17 cellular contexts compared by ENCODE assay signal in genomic region chr12:29781176-29781575, GRCh38. TPM values are rescaled to one million over a fixed set of nuclear protein-coding genes. Genes with fewer than 3 reads are reported as not detected.
DNase-seq lines count a peak whose midpoint lies in the region; ATAC-seq, FAIRE-seq and TF ChIP-seq lines count a peak whose summit lies in the region.
"Had no signal": no experiment of that assay in that cellular context is flagged by ENCODE, and none has a peak within 500 bp of the region (broad histone marks: within the 10 kb centered on the region; RNA-seq: fewer than 3 reads in every experiment).

No MANE protein-coding gene starts in this region.

- no peak overlapping the region for H3K23ac ChIP-seq in H1 (ENCODE audit: insufficient read length)

- H3K4me1 Mint-ChIP-seq in neural crest cell (peaks cover 42% of the 10 kb centered on the region), type B pancreatic cell (ENCODE audit: unreplicated experiment) (peaks cover 7% of the 10 kb centered on the region)

- H3K27me3 ChIP-seq in H1 (replicated peaks in 1 of 4; ENCODE audit: control insufficient read depth in 3 of 4, extremely low read depth in 1 of 4, insufficient read depth in 3 of 4, low read length in 3 of 4) (peaks cover 0 to 2% (median 0%) of the 10 kb centered on the region in 4 experiments; a peak in 2 of 7 replicates), upper lobe of left lung (peaks cover 0 to 14% (median 4%) of the 10 kb centered on the region in 4 donors)

- H3K9me3 Mint-ChIP-seq in neural crest cell (peaks cover 11% of the 10 kb centered on the region), type B pancreatic cell (peaks cover 3% of the 10 kb centered on the region)

- no peak overlapping the region for H3K9ac ChIP-seq in H1 (replicated peaks in 1 of 4; ENCODE audit: extremely low read depth in 1 of 4, low read depth in 3 of 4, low read length in 3 of 4)
- H3K9ac ChIP-seq: SK-N-SH had no signal

- H3K4me2 ChIP-seq in H1 (ENCODE audit: insufficient read depth in 1 of 2, low read depth in 2 of 2, low read length in 2 of 2): peak overlapping the region; percentile 80 to 98; a peak in 2 of 4 replicates
- H3K4me2 ChIP-seq: SK-N-SH had no signal

- H3K4ac ChIP-seq in H1 (replicated peaks; ENCODE audit: insufficient read length, low read depth, low read length): no peak overlapping the region

- H2BK120ac ChIP-seq in H1 (replicated peaks; ENCODE audit: low read depth, low read length): no peak overlapping the region

- no peak overlapping the region for H2BK15ac ChIP-seq in H1 (ENCODE audit: low read length)

- H3K36me3 Mint-ChIP-seq in neural crest cell (ENCODE audit: low read depth): peaks cover 15% of the 10 kb centered on the region
- peaks cover 32% of the 10 kb centered on the region for H3K36me3 Mint-ChIP-seq in type B pancreatic cell
- H3K36me3 Mint-ChIP-seq: CD8-positive, alpha-beta memory T cell had no signal

- H3K4me3 Mint-ChIP-seq in neural crest cell (peak overlapping the region; percentile 93), type B pancreatic cell (peak overlapping the region; percentile 93)
- H3K4me3 Mint-ChIP-seq: activated naive CD8-positive, alpha-beta T cell treated with anti-CD3 and anti-CD28 coated beads, Interleukin-2, amount 50 U/mL, for 24 hours; CD8-positive, alpha-beta memory T cell had no signal

- H2BK20ac ChIP-seq in H1 (ENCODE audit: low read length): no peak overlapping the region

- TF ChIP-seq CTCF in H1 (IDR thresholded peaks at IDR 0.05; ENCODE audit: control extremely low read depth in 1 of 3, insufficient read depth in 1 of 3, low read depth in 1 of 3, low read length in 3 of 3): no peak
- no peak for TF ChIP-seq CTCF in neural crest cell (conservative IDR thresholded peaks at IDR 0.05)
- no peak for TF ChIP-seq CTCF in type B pancreatic cell (conservative IDR thresholded peaks at IDR 0.05)
- TF ChIP-seq CTCF in upper lobe of left lung (IDR thresholded peaks at IDR 0.05): no peak

- TF ChIP-seq POLR2A in H1 (IDR thresholded peaks at IDR 0.05; ENCODE audit: control extremely low read depth in 1 of 2, low read depth in 2 of 2, low read length in 2 of 2): no peak
- no peak for TF ChIP-seq POLR2A in upper lobe of left lung (IDR thresholded peaks at IDR 0.05)

- no peak overlapping the region for H3K56ac ChIP-seq in H1 (replicated peaks; ENCODE audit: insufficient read length, low read depth, low read length)

- H4K91ac ChIP-seq in H1 (replicated peaks; ENCODE audit: insufficient read length, low read length): no peak overlapping the region

- H3K4me1 ChIP-seq in H1 (replicated peaks in 1 of 4; ENCODE audit: control insufficient read depth in 3 of 4, insufficient read depth in 4 of 4, low read length in 3 of 4) (peaks cover 0 to 11% (median 1%) of the 10 kb centered on the region in 4 experiments; a peak in 2 of 7 replicates), upper lobe of left lung (peaks cover 7 to 33% (median 14%) of the 10 kb centered on the region in 4 donors)

- H3K27ac Mint-ChIP-seq in neural crest cell (ENCODE audit: unreplicated experiment) (no peak overlapping the region), type B pancreatic cell (peak overlapping the region; percentile 96)
- H3K27ac Mint-ChIP-seq: activated naive CD8-positive, alpha-beta T cell treated with anti-CD3 and anti-CD28 coated beads, Interleukin-2, amount 50 U/mL, for 24 hours; stimulated activated naive CD8-positive, alpha-beta T cell treated with anti-CD3 and anti-CD28 coated beads, Interleukin-15, amount 100 ng/mL, for 72 hours had no signal

- CTCF ChIA-PET in H1 (lab: Charles Lee; ENCODE audit: partially characterized antibody): no interaction called here

- no peak overlapping the region for H2AFZ ChIP-seq in H1 (ENCODE audit: low read length)

- no peak overlapping the region for H2BK5ac ChIP-seq in H1 (ENCODE audit: low read depth, low read length)

- H3K23me2 ChIP-seq in H1 (ENCODE audit: low read depth, low read length): peaks cover 8% of the 10 kb centered on the region; the same call in 1 of the 2 replicates

- intact Hi-C loops in sciatic nerve (cut with DNase I): no loop called here

- H4K5ac ChIP-seq in H1 (ENCODE audit: insufficient read length, low read depth, low read length): no peak overlapping the region

- peaks cover 4 to 64% of the 10 kb centered on the region in 2 experiments for H3K79me2 ChIP-seq in H1 (ENCODE audit: control insufficient read depth in 1 of 2, insufficient read depth in 2 of 2, low read length in 2 of 2)

- peaks cover 8 to 9% of the 10 kb centered on the region in 2 experiments for H3K9me3 ChIP-seq in H1 (ENCODE audit: insufficient read depth in 2 of 2, low read depth in 1 of 2, low read length in 1 of 2)
- H3K9me3 ChIP-seq in upper lobe of left lung: peaks cover 0 to 4% (median 0%) of the 10 kb centered on the region in 4 donors
- H3K9me3 ChIP-seq: SK-N-SH had no signal

- peak; percentile 24 for DNase-seq in NCI-H2107 treated with DMSO at 0.1 percent for 48 hours (lab: John Stamatoyannopoulos, UW; ENCODE audit: unreplicated experiment)
- no peak for DNase-seq in NCI-H2107 (lab: John Stamatoyannopoulos, UW)
- no peak for DNase-seq in H1 (ENCODE audit: low read depth in 1 of 2, low spot score in 2 of 2)
- no peak for DNase-seq in neural crest cell (ENCODE audit: low read depth, low spot score)
- no peak for DNase-seq in type B pancreatic cell (ENCODE audit: extremely low spot score, unreplicated experiment)
- no peak for DNase-seq in upper lobe of left lung
- no peak for DNase-seq in GM19239 (ENCODE audit: insufficient read length, low spot score)
- DNase-seq in sciatic nerve (ENCODE audit: low spot score): no peak
- DNase-seq: 8988T; activated naive CD8-positive, alpha-beta T cell treated with anti-CD3 and anti-CD28 coated beads, Interleukin-2, amount 50 U/mL, for 24 hours; CD8-positive, alpha-beta memory T cell; effector CD8-positive, alpha-beta T cell; GF-D8; KBM-7; NCI-H1694; SK-N-SH; stimulated activated naive CD8-positive, alpha-beta T cell treated with anti-CD3 and anti-CD28 coated beads, Interleukin-15, amount 100 ng/mL, for 72 hours had no signal

- H2AK5ac ChIP-seq in H1 (ENCODE audit: low read depth, low read length): no peak overlapping the region

- no peak for TF ChIP-seq EP300 in H1 (IDR thresholded peaks at IDR 0.05; ENCODE audit: borderline replicate concordance in 1 of 2, low read depth in 2 of 2, low read length in 2 of 2)
- TF ChIP-seq EP300 in upper lobe of left lung (IDR thresholded peaks at IDR 0.05): no peak

- no peak overlapping the region for H3K27ac ChIP-seq in H1 (ENCODE audit: low read depth, low read length)
- H3K27ac ChIP-seq in upper lobe of left lung: no peak overlapping the region

- H3K79me1 ChIP-seq in H1 (ENCODE audit: low read depth, low read length): peaks cover 4% of the 10 kb centered on the region; the same call in 1 of the 2 replicates

- H3K4me3 ChIP-seq in H1 (ENCODE audit: extremely low read depth in 1 of 4, insufficient read depth in 2 of 4, low read depth in 3 of 4, low read length in 4 of 4) (peak overlapping the region in 1 of 4 experiments; percentile 80; a peak in 2 of 8 replicates), upper lobe of left lung (peak overlapping the region in 2 of 4 donors; percentile 75)

- POLR2A ChIA-PET in H1 (lab: Charles Lee; ENCODE audit: partially characterized antibody): no interaction called here

- H3K18ac ChIP-seq in H1 (ENCODE audit: extremely low read depth, low read length): no peak overlapping the region

- H3K27me3 Mint-ChIP-seq in neural crest cell (ENCODE audit: low read depth) (peaks cover 42% of the 10 kb centered on the region), type B pancreatic cell (peaks cover 29% of the 10 kb centered on the region)

- no peak for ATAC-seq in upper lobe of left lung (ENCODE audit: low FRiP score in 2 of 2)
- ATAC-seq in sciatic nerve: no peak
- ATAC-seq: activated naive CD8-positive, alpha-beta T cell treated with anti-CD3 and anti-CD28 coated beads, Interleukin-2, amount 50 U/mL, for 24 hours; stimulated activated naive CD8-positive, alpha-beta T cell treated with anti-CD3 and anti-CD28 coated beads, Interleukin-15, amount 100 ng/mL, for 72 hours had no signal

- H2BK12ac ChIP-seq in H1 (ENCODE audit: low read depth, low read length): no peak overlapping the region

- FAIRE-seq in H1 (lab: Jason Lieb, UNC) (no peak), GM19239 (lab: Jason Lieb, UNC) (no peak)

- H4K8ac ChIP-seq in H1 (ENCODE audit: extremely low read depth, insufficient read depth, low read length): no peak overlapping the region

- peak; percentile 1 to 8; a peak in 1 of 4 replicates for TF ChIP-seq RAD21 in H1 (IDR thresholded peaks at IDR 0.05 in 1 of 2, conservative IDR thresholded peaks at IDR 0.05 in 1 of 2; ENCODE audit: low read depth in 2 of 2, low read length in 2 of 2)

- no peak overlapping the region for H3K14ac ChIP-seq in H1 (ENCODE audit: insufficient read length)

- H4K20me1 ChIP-seq in H1 (replicated peaks in 1 of 2; ENCODE audit: control insufficient read depth in 1 of 2, insufficient read depth in 2 of 2, low read length in 2 of 2): peaks cover 0 to 4% of the 10 kb centered on the region in 2 experiments

- H3K36me3 ChIP-seq in H1 (ENCODE audit: control insufficient read depth in 2 of 4, insufficient read depth in 4 of 4, low read length in 3 of 4): peaks cover 0 to 6% (median 0%) of the 10 kb centered on the region in 4 experiments; a peak in 1 of 8 replicates
- no peaks in the 10 kb centered on the region for H3K36me3 ChIP-seq in upper lobe of left lung

TF ChIP-seq in H1, 55 proteins besides CTCF, POLR2A, EP300 and RAD21 (continues in another document):
- TF ChIP-seq HDAC6 (IDR thresholded peaks at IDR 0.05; ENCODE audit: low read depth, low read length) (no peak), SP1 (IDR thresholded peaks at IDR 0.05; ENCODE audit: low read depth, low read length) (no peak), CHD1 (IDR thresholded peaks at IDR 0.05; ENCODE audit: low read depth, low read length) (no peak), RNF2 (IDR thresholded peaks at IDR 0.05; ENCODE audit: borderline replicate concordance, low read depth, low read length, missing control alignments, poor library complexity, severe bottlenecking) (no peak), GABPA (IDR thresholded peaks at IDR 0.05; ENCODE audit: borderline replicate concordance, insufficient read depth, low read length) (no peak), RBBP5 (IDR thresholded peaks at IDR 0.05; ENCODE audit: borderline replicate concordance, low read depth, low read length) (no peak)

RNA-seq across cellular contexts. Expression of gene TMTC1, which starts 2.6 kb away (rescaled TPM):
- 19.8 and 20.8 TPM in 2 replicates for total RNA-seq in H1 (2021; fragmentation: NEBNext Ultra II Directional; extraction: Animal tissue kit (Norgen Biotek cat#: 25700))
- polyA plus RNA-seq in H1 (2011; rRNA removed): 8.5 and 15.4 TPM in 2 replicates
- 11.2 TPM for polyA plus RNA-seq in H1 (2011; cell fraction: cytosol; rRNA removed)
- 12.2 TPM for polyA plus RNA-seq in H1 (2011; cell fraction: nucleus; rRNA removed)
- polyA plus RNA-seq in H1 (2012, experiment 1 of 2): 13.3 to 16.5 TPM (median 14.1 TPM) in 4 replicates
- polyA plus RNA-seq in H1 (2012, experiment 2 of 2): 2.3 TPM
- polyA plus RNA-seq in H1 (2013, experiment 1 of 2): 6.8 TPM
- polyA plus RNA-seq in H1 (2013, experiment 2 of 2): 7.4 TPM
- polyA minus RNA-seq in H1 (2011; rRNA and poly(A)+ RNA removed): 50.1 and 70.9 TPM in 2 replicates
- polyA minus RNA-seq in H1 (2011; cell fraction: cytosol; rRNA and poly(A)+ RNA removed): 23.5 TPM
- 71.0 TPM for polyA minus RNA-seq in H1 (2011; cell fraction: nucleus; rRNA and poly(A)+ RNA removed)
- total RNA-seq in neural crest cell (13.1 and 13.2 TPM in 2 replicates), type B pancreatic cell (ENCODE audit: low replicate concordance) (24.0 and 48.7 TPM in 2 replicates), upper lobe of left lung (10 to 100 TPM; 25.1 to 39.3 (median 29.7) TPM), sciatic nerve (164 TPM)
- total RNA-seq: CD8-positive, alpha-beta memory T cell had no signal
- polyA plus RNA-seq: CD8-positive, alpha-beta memory T cell had no signal
